1 cellular context compared by ENCODE assay signal in the genomic region with DNA sequence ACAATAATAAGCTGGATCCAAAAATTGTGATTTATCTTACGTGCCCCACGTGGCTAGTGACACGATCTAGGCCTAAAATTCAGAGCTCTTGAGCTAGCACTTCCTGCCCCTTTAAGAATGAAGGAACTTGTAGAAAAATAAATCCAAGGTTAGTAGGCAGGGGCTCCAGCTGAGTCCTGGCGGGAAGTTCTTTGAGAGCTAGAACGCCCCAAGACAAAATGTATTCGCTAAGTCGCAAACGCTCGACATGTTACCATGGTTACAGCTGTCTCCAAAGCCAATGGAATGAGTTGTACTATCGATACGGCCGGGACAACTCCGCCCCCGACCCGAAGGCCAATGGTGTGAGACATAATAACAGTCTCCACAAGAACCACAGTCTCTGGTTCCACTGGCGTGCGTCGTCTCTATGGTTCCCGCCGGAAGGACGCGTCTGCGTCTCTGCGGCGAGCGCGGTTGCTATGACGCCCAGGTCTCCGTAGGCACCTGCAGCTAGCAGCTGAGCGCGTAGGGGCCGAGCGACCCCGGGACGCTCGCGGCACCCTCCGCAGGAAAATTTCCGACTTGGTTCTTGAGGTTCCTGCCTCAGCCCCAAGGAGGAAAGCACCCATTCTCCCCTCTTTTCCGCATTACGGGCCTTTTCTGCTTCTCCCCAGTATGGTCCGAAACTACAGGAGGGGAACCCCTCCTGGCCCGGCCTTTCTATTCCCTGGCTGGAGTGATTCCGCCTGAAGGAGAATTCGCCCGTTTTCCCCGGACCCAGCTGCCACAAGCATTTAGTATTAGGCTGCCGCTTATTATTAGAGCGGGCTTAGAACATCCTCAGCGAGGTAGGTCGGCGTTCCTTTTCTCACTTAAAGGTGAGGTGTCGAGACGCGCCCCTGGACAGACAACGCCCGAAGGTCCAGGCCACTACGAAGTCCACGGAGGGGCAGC.
TF ChIP-seq lines count a peak whose summit lies in the region.

Gene CCDC30 (plus strand): TSS at position 459 of the 936 bp plus-strand sequence. CDS start 17,266 bp downstream, outside the sequence.

TF ChIP-seq in HepG2, 621 proteins besides CTCF, POLR2A, EP300 and RAD21 (continued from another document and continues in another):
- TF ChIP-seq ZNF879 (CRISPR knock-in tag; IDR thresholded peaks at IDR 0.05) (no peak), SIN3A (IDR thresholded peaks at IDR 0.05; ENCODE audit: borderline replicate concordance, low read depth, low read length) (peak; percentile 99), MIER3 (CRISPR knock-in tag; IDR thresholded peaks at IDR 0.05; ENCODE audit: borderline replicate concordance) (peak; percentile 65; the same call in 1 of the 2 replicates), SOX13 (IDR thresholded peaks at IDR 0.05) (no peak), SOX13 (CRISPR knock-in tag; conservative IDR thresholded peaks at IDR 0.05 in 1 of 2, IDR thresholded peaks at IDR 0.05 in 1 of 2) (no peak), TSC22D2 (CRISPR knock-in tag; IDR thresholded peaks at IDR 0.05; ENCODE audit: borderline replicate concordance) (no peak), ZNF883 (CRISPR knock-in tag; IDR thresholded peaks at IDR 0.05; ENCODE audit: not compliant biosample characterization) (peak; percentile 53), RBM39 (IDR thresholded peaks at IDR 0.05; ENCODE audit: low read depth, low read length, poor library complexity, severe bottlenecking) (no peak), ZFP82 (CRISPR knock-in tag; IDR thresholded peaks at IDR 0.05; ENCODE audit: borderline replicate concordance) (no peak), HCFC1 (IDR thresholded peaks at IDR 0.05; ENCODE audit: low read depth, low read length) (peak; percentile 53), ZMAT5 (CRISPR knock-in tag; IDR thresholded peaks at IDR 0.05; ENCODE audit: borderline replicate concordance, low read depth) (no peak), PHF20 (CRISPR knock-in tag; IDR thresholded peaks at IDR 0.05) (peak; percentile 66; the same call in 1 of the 2 replicates), ZNF253 (CRISPR knock-in tag; IDR thresholded peaks at IDR 0.05; ENCODE audit: borderline replicate concordance) (no peak), FOXA1 (IDR thresholded peaks at IDR 0.05) (no peak), FOXA1 (CRISPR knock-in tag; IDR thresholded peaks at IDR 0.05) (peak; percentile 26; the same call in 1 of the 2 replicates), ZSCAN12 (CRISPR knock-in tag; IDR thresholded peaks at IDR 0.05) (no peak), KLF15 (CRISPR knock-in tag; IDR thresholded peaks at IDR 0.05; ENCODE audit: borderline replicate concordance) (no peak), ZSCAN21 (CRISPR knock-in tag; IDR thresholded peaks at IDR 0.05; ENCODE audit: borderline replicate concordance) (no peak), RFXANK (CRISPR knock-in tag; IDR thresholded peaks at IDR 0.05) (0 out of 2 replicates have a peak, but pooled peaks have one; percentile 48), KLF16 (CRISPR knock-in tag; IDR thresholded peaks at IDR 0.05) (peak in 1 of 2 experiments; percentile 49; a peak in 1 of 4 replicates), NR2F1 (CRISPR knock-in tag; IDR thresholded peaks at IDR 0.05) (no peak), RBM22 (optimal IDR thresholded peaks at IDR 0.05; ENCODE audit: low read length) (peak; percentile 98), STAG1 (CRISPR knock-in tag; IDR thresholded peaks at IDR 0.05) (no peak), ELF1 (CRISPR knock-in tag; IDR thresholded peaks at IDR 0.05) (peak; percentile 37; the same call in 1 of the 2 replicates), ZC3H13 (CRISPR knock-in tag; IDR thresholded peaks at IDR 0.05) (no peak), TCF7L2 (IDR thresholded peaks at IDR 0.05; ENCODE audit: low read depth, low read length) (no peak), SNRNP70 (IDR thresholded peaks at IDR 0.05; ENCODE audit: low read depth, low read length) (no peak), FOSL1 (CRISPR knock-in tag; IDR thresholded peaks at IDR 0.05; ENCODE audit: borderline replicate concordance) (no peak), YEATS2 (CRISPR knock-in tag; IDR thresholded peaks at IDR 0.05; ENCODE audit: borderline replicate concordance) (peak; percentile 79), PAWR (CRISPR knock-in tag; IDR thresholded peaks at IDR 0.05; ENCODE audit: borderline replicate concordance) (no peak), RBAK (CRISPR knock-in tag; IDR thresholded peaks at IDR 0.05) (no peak), FOXJ3 (CRISPR knock-in tag; IDR thresholded peaks at IDR 0.05; ENCODE audit: borderline replicate concordance) (no peak), PHF5A (CRISPR knock-in tag; IDR thresholded peaks at IDR 0.05; ENCODE audit: low read depth, unreplicated experiment) (no peak), GATA4 (IDR thresholded peaks at IDR 0.05; ENCODE audit: borderline replicate concordance, low read depth) (no peak), ZFAT (CRISPR knock-in tag; conservative IDR thresholded peaks at IDR 0.05) (no peak), ZNF737 (CRISPR knock-in tag; IDR thresholded peaks at IDR 0.05; ENCODE audit: borderline replicate concordance) (no peak), ZGPAT (CRISPR knock-in tag; IDR thresholded peaks at IDR 0.05) (no peak), ETV5 (CRISPR knock-in tag; IDR thresholded peaks at IDR 0.05; ENCODE audit: borderline replicate concordance) (peak; percentile 82; the same call in 1 of the 2 replicates), PLSCR1 (CRISPR knock-in tag; IDR thresholded peaks at IDR 0.05; ENCODE audit: borderline replicate concordance) (no peak), ZNF10 (CRISPR knock-in tag; IDR thresholded peaks at IDR 0.05; ENCODE audit: borderline replicate concordance, low read depth) (no peak), FOXK2 (IDR thresholded peaks at IDR 0.05) (0 out of 2 replicates have a peak, but pooled peaks have one; percentile 30)
- TF ChIP-seq, protein P1, sequence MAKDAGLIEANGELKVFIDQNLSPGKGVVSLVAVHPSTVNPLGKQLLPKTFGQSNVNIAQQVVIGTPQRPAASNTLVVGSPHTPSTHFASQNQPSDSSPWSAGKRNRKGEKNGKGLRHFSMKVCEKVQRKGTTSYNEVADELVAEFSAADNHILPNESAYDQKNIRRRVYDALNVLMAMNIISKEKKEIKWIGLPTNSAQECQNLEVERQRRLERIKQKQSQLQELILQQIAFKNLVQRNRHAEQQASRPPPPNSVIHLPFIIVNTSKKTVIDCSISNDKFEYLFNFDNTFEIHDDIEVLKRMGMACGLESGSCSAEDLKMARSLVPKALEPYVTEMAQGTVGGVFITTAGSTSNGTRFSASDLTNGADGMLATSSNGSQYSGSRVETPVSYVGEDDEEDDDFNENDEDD (CRISPR knock-in tag; IDR thresholded peaks at IDR 0.05; ENCODE audit: borderline replicate concordance): peak; percentile 62; the same call in 1 of the 2 replicates
- TF ChIP-seq, protein P2, sequence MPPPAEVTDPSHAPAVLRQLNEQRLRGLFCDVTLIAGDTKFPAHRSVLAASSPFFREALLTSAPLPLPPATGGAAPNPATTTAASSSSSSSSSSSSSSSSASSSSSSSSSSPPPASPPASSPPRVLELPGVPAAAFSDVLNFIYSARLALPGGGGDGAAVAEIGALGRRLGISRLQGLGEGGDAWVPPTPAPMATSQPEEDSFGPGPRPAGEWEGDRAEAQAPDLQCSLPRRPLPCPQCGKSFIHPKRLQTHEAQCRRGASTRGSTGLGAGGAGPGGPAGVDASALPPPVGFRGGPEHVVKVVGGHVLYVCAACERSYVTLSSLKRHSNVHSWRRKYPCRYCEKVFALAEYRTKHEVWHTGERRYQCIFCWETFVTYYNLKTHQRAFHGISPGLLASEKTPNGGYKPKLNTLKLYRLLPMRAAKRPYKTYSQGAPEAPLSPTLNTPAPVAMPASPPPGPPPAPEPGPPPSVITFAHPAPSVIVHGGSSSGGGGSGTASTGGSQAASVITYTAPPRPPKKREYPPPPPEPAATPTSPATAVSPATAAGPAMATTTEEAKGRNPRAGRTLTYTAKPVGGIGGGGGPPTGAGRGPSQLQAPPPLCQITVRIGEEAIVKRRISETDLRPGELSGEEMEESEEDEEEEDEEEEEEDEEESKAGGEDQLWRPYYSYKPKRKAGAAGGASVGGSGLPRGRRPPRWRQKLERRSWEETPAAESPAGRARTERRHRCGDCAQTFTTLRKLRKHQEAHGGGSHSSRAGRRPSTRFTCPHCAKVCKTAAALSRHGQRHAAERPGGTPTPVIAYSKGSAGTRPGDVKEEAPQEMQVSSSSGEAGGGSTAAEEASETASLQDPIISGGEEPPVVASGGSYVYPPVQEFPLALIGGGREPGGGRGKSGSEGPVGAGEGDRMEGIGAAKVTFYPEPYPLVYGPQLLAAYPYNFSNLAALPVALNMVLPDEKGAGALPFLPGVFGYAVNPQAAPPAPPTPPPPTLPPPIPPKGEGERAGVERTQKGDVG (CRISPR knock-in tag; IDR thresholded peaks at IDR 0.05; ENCODE audit: borderline replicate concordance): 0 out of 2 replicates have a peak, but pooled peaks have one; percentile 26
- TF ChIP-seq, protein P3, sequence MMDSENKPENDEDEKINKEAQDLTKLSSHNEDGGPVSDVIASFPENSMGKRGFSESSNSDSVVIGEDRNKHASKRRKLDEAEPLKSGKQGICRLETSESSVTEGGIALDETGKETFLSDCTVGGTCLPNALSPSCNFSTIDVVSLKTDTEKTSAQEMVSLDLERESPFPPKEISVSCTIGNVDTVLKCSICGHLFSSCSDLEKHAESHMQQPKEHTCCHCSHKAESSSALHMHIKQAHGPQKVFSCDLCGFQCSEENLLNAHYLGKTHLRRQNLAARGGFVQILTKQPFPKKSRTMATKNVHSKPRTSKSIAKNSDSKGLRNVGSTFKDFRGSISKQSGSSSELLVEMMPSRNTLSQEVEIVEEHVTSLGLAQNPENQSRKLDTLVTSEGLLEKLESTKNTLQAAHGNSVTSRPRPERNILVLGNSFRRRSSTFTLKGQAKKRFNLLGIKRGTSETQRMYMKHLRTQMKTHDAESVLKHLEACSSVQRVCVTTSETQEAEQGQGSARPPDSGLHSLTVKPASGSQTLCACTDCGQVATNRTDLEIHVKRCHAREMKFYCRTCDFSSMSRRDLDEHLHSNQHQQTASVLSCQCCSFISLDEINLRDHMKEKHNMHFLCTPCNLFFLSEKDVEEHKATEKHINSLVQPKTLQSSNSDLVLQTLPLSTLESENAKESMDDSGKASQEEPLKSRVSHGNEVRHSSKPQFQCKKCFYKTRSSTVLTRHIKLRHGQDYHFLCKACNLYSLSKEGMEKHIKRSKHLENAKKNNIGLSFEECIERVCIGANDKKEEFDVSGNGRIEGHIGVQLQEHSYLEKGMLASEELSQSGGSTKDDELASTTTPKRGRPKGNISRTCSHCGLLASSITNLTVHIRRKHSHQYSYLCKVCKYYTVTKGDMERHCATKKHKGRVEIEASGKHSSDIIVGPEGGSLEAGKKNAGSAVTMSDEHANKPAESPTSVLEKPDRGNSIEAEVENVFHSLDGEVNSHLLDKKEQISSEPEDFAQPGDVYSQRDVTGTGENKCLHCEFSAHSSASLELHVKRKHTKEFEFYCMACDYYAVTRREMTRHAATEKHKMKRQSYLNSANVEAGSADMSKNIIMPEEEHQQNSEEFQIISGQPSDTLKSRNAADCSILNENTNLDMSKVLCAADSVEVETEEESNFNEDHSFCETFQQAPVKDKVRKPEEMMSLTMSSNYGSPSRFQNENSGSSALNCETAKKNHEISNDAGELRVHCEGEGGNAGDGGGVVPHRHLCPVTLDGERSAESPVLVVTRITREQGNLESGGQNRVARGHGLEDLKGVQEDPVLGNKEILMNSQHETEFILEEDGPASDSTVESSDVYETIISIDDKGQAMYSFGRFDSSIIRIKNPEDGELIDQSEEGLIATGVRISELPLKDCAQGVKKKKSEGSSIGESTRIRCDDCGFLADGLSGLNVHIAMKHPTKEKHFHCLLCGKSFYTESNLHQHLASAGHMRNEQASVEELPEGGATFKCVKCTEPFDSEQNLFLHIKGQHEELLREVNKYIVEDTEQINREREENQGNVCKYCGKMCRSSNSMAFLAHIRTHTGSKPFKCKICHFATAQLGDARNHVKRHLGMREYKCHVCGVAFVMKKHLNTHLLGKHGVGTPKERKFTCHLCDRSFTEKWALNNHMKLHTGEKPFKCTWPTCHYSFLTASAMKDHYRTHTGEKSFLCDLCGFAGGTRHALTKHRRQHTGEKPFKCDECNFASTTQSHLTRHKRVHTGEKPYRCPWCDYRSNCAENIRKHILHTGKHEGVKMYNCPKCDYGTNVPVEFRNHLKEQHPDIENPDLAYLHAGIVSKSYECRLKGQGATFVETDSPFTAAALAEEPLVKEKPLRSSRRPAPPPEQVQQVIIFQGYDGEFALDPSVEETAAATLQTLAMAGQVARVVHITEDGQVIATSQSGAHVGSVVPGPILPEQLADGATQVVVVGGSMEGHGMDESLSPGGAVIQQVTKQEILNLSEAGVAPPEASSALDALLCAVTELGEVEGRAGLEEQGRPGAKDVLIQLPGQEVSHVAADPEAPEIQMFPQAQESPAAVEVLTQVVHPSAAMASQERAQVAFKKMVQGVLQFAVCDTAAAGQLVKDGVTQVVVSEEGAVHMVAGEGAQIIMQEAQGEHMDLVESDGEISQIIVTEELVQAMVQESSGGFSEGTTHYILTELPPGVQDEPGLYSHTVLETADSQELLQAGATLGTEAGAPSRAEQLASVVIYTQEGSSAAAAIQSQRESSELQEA (CRISPR knock-in tag; IDR thresholded peaks at IDR 0.05; ENCODE audit: not compliant biosample characterization): no peak
